Comparison of ENCODE assay signal across 21 cellular contexts in genomic region chr11:104106136-104106754, GRCh38. TPM values are rescaled to one million over a fixed set of nuclear protein-coding genes. Genes with fewer than 3 reads are reported as not detected.
DNase-seq lines count a peak whose midpoint lies in the region; ATAC-seq and TF ChIP-seq lines count a peak whose summit lies in the region.
"Had no signal": no experiment of that assay in that cellular context is flagged by ENCODE, and none has a peak within 500 bp of the region (broad histone marks: within the 10 kb centered on the region; RNA-seq: fewer than 3 reads in every experiment).

No MANE protein-coding gene starts in this region.

- H3K4me1 ChIP-seq in SJSA1 (replicated peaks) (peaks cover 17% of the 10 kb centered on the region), fibroblast of lung (ENCODE audit: control insufficient read depth, extremely low read depth, insufficient read depth, low read length) (no peaks in the 10 kb centered on the region), suprapubic skin (no peaks in the 10 kb centered on the region)
- H3K4me1 ChIP-seq: body of pancreas, gastrocnemius medialis, HAP-1 had no signal

- H3K4me2 ChIP-seq in fibroblast of lung (ENCODE audit: extremely low read depth, insufficient read depth, low read length) = no peak overlapping the region

- no peaks in the 10 kb centered on the region for H3K9me3 ChIP-seq in SJSA1 (replicated peaks)
- no peaks in the 10 kb centered on the region for H3K9me3 ChIP-seq in fibroblast of lung (ENCODE audit: control insufficient read depth, insufficient read depth, low read depth, low read length)
- H3K9me3 ChIP-seq in suprapubic skin = no peaks in the 10 kb centered on the region
- H3K9me3 ChIP-seq: body of pancreas, gastrocnemius medialis, HAP-1 had no signal

- TF ChIP-seq POLR2A in suprapubic skin (IDR thresholded peaks at IDR 0.05) = no peak

- no peak overlapping the region for H2AFZ ChIP-seq in fibroblast of lung (ENCODE audit: low read length)

- H3K79me2 ChIP-seq in fibroblast of lung (ENCODE audit: control insufficient read depth, insufficient read depth, low read length) = no peaks in the 10 kb centered on the region

- H3K27ac ChIP-seq in SJSA1 (peak overlapping the region; percentile 64), fibroblast of lung (ENCODE audit: insufficient read depth, low read length) (no peak overlapping the region), suprapubic skin (peak overlapping the region; percentile 66)
- H3K27ac ChIP-seq: 22Rv1, body of pancreas, gastrocnemius medialis had no signal

- no peak overlapping the region for H3K9ac ChIP-seq in fibroblast of lung (ENCODE audit: insufficient read depth, low read length)

- H3K27me3 ChIP-seq in SJSA1 (replicated peaks) (no peaks in the 10 kb centered on the region), fibroblast of lung (ENCODE audit: control insufficient read depth, insufficient read depth, low read length) (no peaks in the 10 kb centered on the region), suprapubic skin (no peaks in the 10 kb centered on the region)
- H3K27me3 ChIP-seq: body of pancreas, gastrocnemius medialis had no signal

- ATAC-seq in GM21723 (IDR thresholded peaks at IDR 0.05; ENCODE audit: unreplicated experiment) = no peak
- ATAC-seq: activated naive CD4-positive, alpha-beta T cell treated with anti-CD3 and anti-CD28 coated beads, Interleukin-2, amount 50 U/mL, for 72 hours; body of pancreas; gastrocnemius medialis had no signal

- no peaks in the 10 kb centered on the region for H4K20me1 ChIP-seq in fibroblast of lung (ENCODE audit: control insufficient read depth, extremely low read depth, insufficient read depth, low read length)

- DNase-seq in DMS 273 (lab: John Stamatoyannopoulos, UW; ENCODE audit: unreplicated experiment) = peak; percentile 1
- DNase-seq in DMS 273 treated with DMSO at 0.1 percent for 48 hours (lab: John Stamatoyannopoulos, UW) = no peak
- DNase-seq in SJSA1 (ENCODE audit: low read depth in 1 of 2, low spot score in 2 of 2) = peak in 1 of 2 experiments; percentile 68
- DNase-seq in fibroblast of lung (ENCODE audit: low read depth in 2 of 2) = peak; percentile 52 to 61
- DNase-seq in suprapubic skin (ENCODE audit: low spot score in 2 of 2) = no peak
- DNase-seq in glomerular visceral epithelial cell (ENCODE audit: extremely low spot score) = no peak
- DNase-seq in A172 (ENCODE audit: low spot score) = no peak
- DNase-seq: activated CD4-positive, alpha-beta T cell treated with anti-CD3 and anti-CD28 coated beads for 1 hour; body of pancreas; DMS153; endodermal cell; gastrocnemius medialis; NCI-H2107; NCI-H524; RPMI8226; stimulated activated CD8-positive, alpha-beta memory T cell treated with anti-CD3 and anti-CD28 coated beads, Interleukin-4, amount 100 ng/mL, for 48 hours; SW 1271 had no signal

- no peak for TF ChIP-seq EP300 in suprapubic skin (IDR thresholded peaks at IDR 0.05)

- no peak for TF ChIP-seq CTCF in fibroblast of lung (conservative IDR thresholded peaks at IDR 0.05 in 1 of 2, IDR thresholded peaks at IDR 0.05 in 1 of 2; ENCODE audit: low read depth in 1 of 2, low read length in 2 of 2)
- no peak for TF ChIP-seq CTCF in suprapubic skin (IDR thresholded peaks at IDR 0.05)

- H3K36me3 ChIP-seq in SJSA1 (no peaks in the 10 kb centered on the region), fibroblast of lung (ENCODE audit: control insufficient read depth, insufficient read depth, low read length) (no peaks in the 10 kb centered on the region), suprapubic skin (no peaks in the 10 kb centered on the region)
- H3K36me3 ChIP-seq: gastrocnemius medialis, HAP-1 had no signal

- WGBS in suprapubic skin = 51% methylated on average over 5 of the region's 5 CpGs

- no peak overlapping the region for H3K4me3 ChIP-seq in SJSA1
- no peak overlapping the region for H3K4me3 ChIP-seq in fibroblast of lung (replicated peaks in 1 of 4; ENCODE audit: control extremely low read depth in 1 of 4, insufficient read depth in 1 of 4, low read depth in 3 of 4, low read length in 4 of 4)
- H3K4me3 ChIP-seq in suprapubic skin = no peak overlapping the region
- H3K4me3 ChIP-seq: body of pancreas, gastrocnemius medialis, HAP-1 had no signal

RNA-seq across cellular contexts. Expression of gene PDGFD, which starts 57.7 kb away (rescaled TPM):
- 4.3 and 6.6 TPM in 2 replicates for total RNA-seq in SJSA1 (2014; rRNA removed; shearing (Covaris generic))
- total RNA-seq in fibroblast of lung = 1.3 and 10.5 TPM in 2 replicates
- 1.3 TPM in 2 replicates for polyA plus RNA-seq in fibroblast of lung
- polyA plus RNA-seq in fibroblast of lung (2012) = 0.84 and 1.0 TPM in 2 replicates
- polyA minus RNA-seq in fibroblast of lung (ENCODE audit: low replicate concordance) = 0.11 TPM in 1 of 2 replicates, not detected in the other
- 1 to 10 TPM; 4.4 to 7.2 (median 5.2) TPM for total RNA-seq in suprapubic skin
- total RNA-seq in A172 (2014; rRNA removed; shearing (Covaris generic)) = 14.4 and 15.8 TPM in 2 replicates
- total RNA-seq: activated naive CD4-positive, alpha-beta T cell treated with anti-CD3 and anti-CD28 coated beads, Interleukin-2, amount 50 U/mL, for 72 hours had no signal

Comparison
In these comparisons a context has a peak if more than half of its experiments do, and no peak if none do; other contexts are left out.
1. DNase-seq: peak in DMS 273 (single experiment) and fibroblast of lung (2 of 2); none in DMS 273 treated with DMSO at 0.1 percent for 48 hours (single experiment), suprapubic skin (0 of 2), glomerular visceral epithelial cell (single experiment) and A172 (single experiment).